In the genomic region with DNA sequence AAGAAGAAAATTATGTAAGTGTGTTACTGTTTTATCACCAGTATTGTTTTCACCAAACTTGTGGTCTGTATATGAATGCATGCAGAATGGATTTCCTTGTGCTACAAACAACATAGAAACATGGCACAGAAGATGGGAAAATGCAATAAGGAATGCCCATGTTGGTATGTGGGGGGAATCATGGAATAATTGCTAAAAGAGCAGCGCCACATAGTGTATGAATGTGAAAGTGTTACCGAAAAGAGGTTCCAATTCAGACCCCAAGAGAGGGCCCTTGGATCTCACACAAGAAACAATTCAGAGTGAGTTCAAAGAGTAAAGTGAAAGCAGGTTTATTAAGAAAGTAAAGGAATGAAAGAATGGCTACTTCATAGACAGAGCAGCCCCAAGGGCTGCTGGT, we compare ENCODE assay signal across 1 cellular context.
TF ChIP-seq lines count a peak whose summit lies in the region.

No MANE protein-coding gene starts in this region.

TF ChIP-seq in endothelial cell of umbilical vein, 7 proteins besides CTCF, POLR2A, EP300 and RAD21:
- TF ChIP-seq FOS (IDR thresholded peaks at IDR 0.05; ENCODE audit: borderline replicate concordance, insufficient read depth, low read length) (no peak), EZH2 (IDR thresholded peaks at IDR 0.05; ENCODE audit: borderline replicate concordance, low read depth, low read length, severe bottlenecking) (no peak), POLR2AphosphoS5 (IDR thresholded peaks at IDR 0.05; ENCODE audit: insufficient read depth, low read depth, low read length) (no peak), JUN (IDR thresholded peaks at IDR 0.05; ENCODE audit: borderline replicate concordance, insufficient read depth, insufficient read length, low read depth) (no peak), MYC (IDR thresholded peaks at IDR 0.05; ENCODE audit: low read depth, low read length) (no peak), GATA2 (IDR thresholded peaks at IDR 0.05; ENCODE audit: insufficient read depth, insufficient read length, low read depth, low read length) (no peak)
- TF ChIP-seq, protein P1, sequence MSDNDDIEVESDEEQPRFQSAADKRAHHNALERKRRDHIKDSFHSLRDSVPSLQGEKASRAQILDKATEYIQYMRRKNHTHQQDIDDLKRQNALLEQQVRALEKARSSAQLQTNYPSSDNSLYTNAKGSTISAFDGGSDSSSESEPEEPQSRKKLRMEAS (IDR thresholded peaks at IDR 0.05; ENCODE audit: insufficient read depth, insufficient read length): no peak
TF ChIP-seq in endothelial cell of umbilical vein: peak in this region for 0.
